ENCODE assay signal across 19 cellular contexts in the genomic region with DNA sequence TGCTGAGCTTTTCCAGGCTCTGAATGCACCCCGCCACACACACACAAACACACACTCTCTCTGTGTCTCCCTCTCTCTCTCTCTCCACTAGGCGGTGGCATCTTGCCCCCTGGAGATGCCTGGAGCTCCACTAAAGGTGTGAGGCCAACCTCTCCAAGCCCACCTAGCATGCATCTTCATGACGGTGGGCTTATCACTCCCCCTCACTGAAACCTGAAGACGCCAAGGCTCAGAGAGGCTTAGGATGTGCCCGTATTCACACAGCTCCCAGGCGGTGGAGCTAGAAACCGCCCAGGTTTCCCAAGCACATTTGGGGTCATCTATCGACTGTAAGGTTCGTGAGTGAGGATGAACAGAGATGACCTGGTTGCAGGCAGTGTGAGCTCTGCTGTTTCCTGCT. TPM values are rescaled to one million over a fixed set of nuclear protein-coding genes. Genes with fewer than 3 reads are reported as not detected.
DNase-seq lines count a peak whose midpoint lies in the region; ATAC-seq, FAIRE-seq and TF ChIP-seq lines count a peak whose summit lies in the region.
"Had no signal": no experiment of that assay in that cellular context is flagged by ENCODE, and none has a peak within 500 bp of the region (broad histone marks: within the 10 kb centered on the region; RNA-seq: fewer than 3 reads in every experiment).

No MANE protein-coding gene starts in this region.

- no peaks in the 10 kb centered on the region for H3K36me3 Mint-ChIP-seq in Caco-2 (ENCODE audit: insufficient read depth, unreplicated experiment)
- no peaks in the 10 kb centered on the region for H3K36me3 Mint-ChIP-seq in natural killer cell
- H3K36me3 Mint-ChIP-seq: CD14-positive monocyte; CD8-positive, alpha-beta T cell had no signal

- TF ChIP-seq RAD21 in A549 (conservative IDR thresholded peaks at IDR 0.05 in 1 of 2, IDR thresholded peaks at IDR 0.05 in 1 of 2) (no peak), H1 (IDR thresholded peaks at IDR 0.05 in 1 of 2, conservative IDR thresholded peaks at IDR 0.05 in 1 of 2; ENCODE audit: low read depth in 2 of 2, low read length in 2 of 2) (no peak)

- DNase-seq in A549 (ENCODE audit: low read depth in 1 of 2, low spot score in 1 of 2) (no peak), Caco-2 (no peak), H1 (ENCODE audit: low read depth in 1 of 2, low spot score in 2 of 2) (peak in 1 of 2 experiments; percentile 38), natural killer cell (no peak), SIG-M5 (lab: John Stamatoyannopoulos, UW) (no peak), heart right ventricle (no peak)
- no peak for DNase-seq in activated naive CD4-positive, alpha-beta T cell treated with Interleukin-2 at 50 U/mL for 16 hours
- DNase-seq: CD8-positive, alpha-beta T cell; COR-L47; DND-41; GF-D8 had no signal

- H3K9ac ChIP-seq in H1 (replicated peaks in 1 of 4; ENCODE audit: extremely low read depth in 1 of 4, low read depth in 3 of 4, low read length in 3 of 4): no peak overlapping the region

- H3K27ac Mint-ChIP-seq in Caco-2 (ENCODE audit: unreplicated experiment) (peak overlapping the region; percentile 30), natural killer cell (no peak overlapping the region)
- H3K27ac Mint-ChIP-seq: CD14-positive monocyte; CD8-positive, alpha-beta T cell had no signal

- TF ChIP-seq CTCF in A549 (IDR thresholded peaks at IDR 0.05) (no peak), Caco-2 (IDR thresholded peaks at IDR 0.05; ENCODE audit: insufficient read depth in 1 of 2, low read depth in 1 of 2, low read length in 1 of 2, severe bottlenecking in 1 of 2, unreplicated experiment in 1 of 2) (no peak), H1 (IDR thresholded peaks at IDR 0.05; ENCODE audit: control extremely low read depth in 1 of 3, insufficient read depth in 1 of 3, low read depth in 1 of 3, low read length in 3 of 3) (peak in 1 of 3 experiments; percentile 11; a peak in 1 of 4 replicates), natural killer cell (IDR thresholded peaks at IDR 0.05) (no peak), heart right ventricle (IDR thresholded peaks at IDR 0.05) (no peak)

- no peak overlapping the region for H2AFZ ChIP-seq in H1 (ENCODE audit: low read length)

- POLR2A ChIA-PET in A549 (lab: Yijun Ruan, JAX) (no interaction called here), Caco-2 (lab: Charles Lee) (no interaction called here), H1 (lab: Charles Lee; ENCODE audit: partially characterized antibody) (no interaction called here)

- H3K4me1 ChIP-seq in A549 (peaks cover 53% of the 10 kb centered on the region), Caco-2 (peaks cover 52% of the 10 kb centered on the region), H1 (replicated peaks in 1 of 4; ENCODE audit: control insufficient read depth in 3 of 4, insufficient read depth in 4 of 4, low read length in 3 of 4) (peaks cover 0 to 14% (median 6%) of the 10 kb centered on the region in 4 experiments; a peak in 5 of 7 replicates), heart right ventricle (no peaks in the 10 kb centered on the region)

- H3K27me3 Mint-ChIP-seq in Caco-2 (ENCODE audit: insufficient read depth, unreplicated experiment): peaks cover 3% of the 10 kb centered on the region
- peaks cover 0 to 3% of the 10 kb centered on the region in 2 donors for H3K27me3 Mint-ChIP-seq in natural killer cell (ENCODE audit: low read depth in 2 of 2)

- no peak overlapping the region for H3K4ac ChIP-seq in H1 (replicated peaks; ENCODE audit: insufficient read length, low read depth, low read length)

- H3K18ac ChIP-seq in H1 (ENCODE audit: extremely low read depth, low read length): no peak overlapping the region

- no peaks in the 10 kb centered on the region for H4K20me1 ChIP-seq in H1 (replicated peaks in 1 of 2; ENCODE audit: control insufficient read depth in 1 of 2, insufficient read depth in 2 of 2, low read length in 2 of 2)

- no peak overlapping the region for H4K5ac ChIP-seq in H1 (ENCODE audit: insufficient read length, low read depth, low read length)

- no peak overlapping the region for H2BK5ac ChIP-seq in H1 (ENCODE audit: low read depth, low read length)

- H4K8ac ChIP-seq in H1 (ENCODE audit: extremely low read depth, insufficient read depth, low read length): no peak overlapping the region

- no peak overlapping the region for H3K23ac ChIP-seq in H1 (ENCODE audit: insufficient read length)

- H3K4me3 ChIP-seq in A549: no peak overlapping the region
- H3K4me3 ChIP-seq in Caco-2 (ENCODE audit: low read depth, low read length): no peak overlapping the region
- no peak overlapping the region for H3K4me3 ChIP-seq in H1 (ENCODE audit: extremely low read depth in 1 of 4, insufficient read depth in 2 of 4, low read depth in 3 of 4, low read length in 4 of 4)
- H3K4me3 ChIP-seq in heart right ventricle: no peak overlapping the region

- no peaks in the 10 kb centered on the region; the same call in 1 of the 2 replicates for H3K23me2 ChIP-seq in H1 (ENCODE audit: low read depth, low read length)

- H3K9me3 ChIP-seq in A549 (no peaks in the 10 kb centered on the region), Caco-2 (no peaks in the 10 kb centered on the region), H1 (ENCODE audit: insufficient read depth in 2 of 2, low read depth in 1 of 2, low read length in 1 of 2) (peaks cover 3 to 4% of the 10 kb centered on the region in 2 experiments; a peak in 2 of 4 replicates), heart right ventricle (peaks cover 0 to 25% (median 0%) of the 10 kb centered on the region in 11 donors)

- no peak overlapping the region for H2BK12ac ChIP-seq in H1 (ENCODE audit: low read depth, low read length)

- H3K27me3 ChIP-seq in Caco-2 (replicated peaks; ENCODE audit: control insufficient read depth, insufficient read depth, low read length) (no peaks in the 10 kb centered on the region), H1 (replicated peaks in 1 of 4; ENCODE audit: control insufficient read depth in 3 of 4, extremely low read depth in 1 of 4, insufficient read depth in 3 of 4, low read length in 3 of 4) (no peaks in the 10 kb centered on the region; a peak in 1 of 7 replicates), heart right ventricle (peaks cover 0 to 35% (median 17%) of the 10 kb centered on the region in 7 donors)

- 0 out of 2 replicates have a peak overlapping the region, but pooled peaks have one; percentile 36 for H2BK15ac ChIP-seq in H1 (ENCODE audit: low read length)

- H3K4me3 Mint-ChIP-seq in Caco-2 (ENCODE audit: unreplicated experiment) (no peak overlapping the region), natural killer cell (peak overlapping the region; percentile 37)
- H3K4me3 Mint-ChIP-seq: CD14-positive monocyte; CD8-positive, alpha-beta T cell had no signal

- TF ChIP-seq POLR2A in A549 (IDR thresholded peaks at IDR 0.05; ENCODE audit: low read length): no peak
- TF ChIP-seq POLR2A in H1 (IDR thresholded peaks at IDR 0.05; ENCODE audit: control extremely low read depth in 1 of 2, low read depth in 2 of 2, low read length in 2 of 2): no peak

- FAIRE-seq in A549 (lab: Jason Lieb, UNC): no peak
- FAIRE-seq in H1 (lab: Jason Lieb, UNC): no peak
- FAIRE-seq: A204.1, GM19239, H54, HTR-8/SVneo had no signal

- H3K9me3 Mint-ChIP-seq in Caco-2 (ENCODE audit: unreplicated experiment) (peaks cover 17% of the 10 kb centered on the region), natural killer cell (peaks cover 0 to 3% of the 10 kb centered on the region in 2 donors)

- H3K56ac ChIP-seq in H1 (replicated peaks; ENCODE audit: insufficient read length, low read depth, low read length): no peak overlapping the region

- intact Hi-C loops in Caco-2 (cut with micrococcal nuclease; ENCODE audit: unreplicated experiment): no loop called here
- intact Hi-C loops in natural killer cell (cut with micrococcal nuclease): no loop called here
- intact Hi-C loops in heart right ventricle (cut with DNase I): no loop called here

- no peak overlapping the region for H4K91ac ChIP-seq in H1 (replicated peaks; ENCODE audit: insufficient read length, low read length)

- 0 out of 2 replicates have a peak overlapping the region, but pooled peaks have one; percentile 55 for H2BK20ac ChIP-seq in H1 (ENCODE audit: low read length)

- H2BK120ac ChIP-seq in H1 (replicated peaks; ENCODE audit: low read depth, low read length): no peak overlapping the region

- no peak for TF ChIP-seq EP300 in A549 (IDR thresholded peaks at IDR 0.05)
- TF ChIP-seq EP300 in H1 (IDR thresholded peaks at IDR 0.05; ENCODE audit: borderline replicate concordance in 1 of 2, low read depth in 2 of 2, low read length in 2 of 2): no peak

- H3K4me1 Mint-ChIP-seq in Caco-2 (ENCODE audit: low read depth, unreplicated experiment) (peaks cover 6% of the 10 kb centered on the region), natural killer cell (peaks cover 28 to 59% of the 10 kb centered on the region in 2 donors)

- H3K4me2 ChIP-seq in A549: peak overlapping the region; percentile 77; the same call in 1 of the 3 replicates
- no peak overlapping the region for H3K4me2 ChIP-seq in H1 (ENCODE audit: insufficient read depth in 1 of 2, low read depth in 2 of 2, low read length in 2 of 2)

- WGBS in A549 (ENCODE audit: missing lambda C conversion rate): 90% methylated on average over 9 of the region's 9 CpGs
- 78% methylated on average over 9 of the region's 9 CpGs; no CpG with 5 or more reads in 1 of the 2 experiments for WGBS in H1 (ENCODE audit: extremely low coverage in 1 of 2, insufficient coverage in 1 of 2, insufficient read length in 1 of 2, insufficient replicate concordance in 2 of 2, low coverage in 1 of 2, low lambda C conversion rate in 2 of 2, missing lambda C conversion rate in 1 of 2), 2 experiments
- 67 to 68% methylated on average over 9 of the region's 9 CpGs for WGBS in heart right ventricle, 2 donors

- H3K27ac ChIP-seq in A549 (peak overlapping the region; percentile 77 to 87; a peak in 5 of 6 replicates), H1 (ENCODE audit: low read depth, low read length) (no peak overlapping the region), heart right ventricle (no peak overlapping the region)

- no peaks in the 10 kb centered on the region for H3K79me1 ChIP-seq in H1 (ENCODE audit: low read depth, low read length)

- H3K14ac ChIP-seq in H1 (ENCODE audit: insufficient read length): no peak overlapping the region

- no peaks in the 10 kb centered on the region; the same call in 1 of the 2 replicates for H3K36me3 ChIP-seq in Caco-2 (ENCODE audit: control insufficient read depth, insufficient read depth, low read length)
- no peaks in the 10 kb centered on the region for H3K36me3 ChIP-seq in H1 (ENCODE audit: control insufficient read depth in 2 of 4, insufficient read depth in 4 of 4, low read length in 3 of 4)
- no peaks in the 10 kb centered on the region for H3K36me3 ChIP-seq in heart right ventricle

- ATAC-seq in A549 (no peak), natural killer cell (no peak), GM21447 (IDR thresholded peaks at IDR 0.05; ENCODE audit: unreplicated experiment) (no peak), heart right ventricle (no peak)
- ATAC-seq: CD8-positive, alpha-beta T cell had no signal

- no TSS peak for BruUV-seq in Caco-2 (replicated peaks; lab: Mats Ljungman, UMichigan)

- CTCF ChIA-PET in A549 (lab: Yijun Ruan, JAX) (interaction anchor here (1.2 to 1.6 kb wide), 4 partner anchors 9 to 101 kb away, joined by 3 to 5 read pairs (median 3); no protein-coding TSS in a partner anchor), Caco-2 (lab: Charles Lee) (no interaction called here), H1 (lab: Charles Lee; ENCODE audit: partially characterized antibody) (interaction anchor here (0.8 to 2.2 kb wide), 7 partner anchors 10 to 384 kb away, joined by 3 to 5 read pairs (median 3); no protein-coding TSS in a partner anchor)

- no peak overlapping the region for H2AK5ac ChIP-seq in H1 (ENCODE audit: low read depth, low read length)

- no peaks in the 10 kb centered on the region for H3K79me2 ChIP-seq in H1 (ENCODE audit: control insufficient read depth in 1 of 2, insufficient read depth in 2 of 2, low read length in 2 of 2)

RNA-seq across cellular contexts. Expression of gene BCL11B, which starts 42.6 kb away (rescaled TPM):
- polyA plus RNA-seq in A549 (2011; rRNA removed) (0.43 and 0.44 TPM in 2 replicates), A549 (2017; fragmentation: RNase III; extraction: RNeasy Plus Mini Kit Qiagen cat#74134 plus additional on column Dnase treatment) (0.31 to 0.49 TPM (median 0.42 TPM) in 3 replicates), H1 (2011; rRNA removed) (0.63 and 0.80 TPM in 2 replicates), heart right ventricle (under 1 TPM in 1 of 2 donors, not detected in 1; 0.03 TPM)
- 0.11 and 0.19 TPM in 2 replicates for polyA plus RNA-seq in A549 (2012; cell fraction: cytosol; rRNA removed)
- polyA plus RNA-seq in A549 (2012; cell fraction: nucleus; rRNA removed): 0.32 and 0.49 TPM in 2 replicates
- 0.87 and 0.97 TPM in 2 replicates for polyA minus RNA-seq in A549 (2011; rRNA and poly(A)+ RNA removed)
- total RNA-seq in Caco-2 (2022) (0.05 TPM in 1 of 2 replicates, not detected in the other), natural killer cell (10 to 100 TPM; 43.5 to 61.5 (median 56.2) TPM), heart right ventricle (1 to 10 TPM in 1 of 10 donors, under 1 TPM in 8, not detected in 1; 0.05 to 1.9 (median 0.13) TPM)
- 5.9 TPM in 2 replicates for total RNA-seq in H1 (2021; fragmentation: NEBNext Ultra II Directional; extraction: Animal tissue kit (Norgen Biotek cat#: 25700))
- 0.85 TPM for polyA plus RNA-seq in H1 (2011; cell fraction: cytosol; rRNA removed)
- 1.5 TPM for polyA plus RNA-seq in H1 (2011; cell fraction: nucleus; rRNA removed)
- 1.1 to 2.2 TPM (median 1.2 TPM) in 4 replicates for polyA plus RNA-seq in H1 (2012, experiment 1 of 2)
- polyA plus RNA-seq in H1 (2012, experiment 2 of 2): 0.22 TPM
- 2.1 TPM for polyA plus RNA-seq in H1 (2013, experiment 1 of 2)
- 2.1 TPM for polyA plus RNA-seq in H1 (2013, experiment 2 of 2)
- 1.7 and 1.9 TPM in 2 replicates for polyA minus RNA-seq in H1 (2011; rRNA and poly(A)+ RNA removed)
- polyA minus RNA-seq in H1 (2011; cell fraction: cytosol; rRNA and poly(A)+ RNA removed): 3.2 TPM
- 4.1 TPM for polyA minus RNA-seq in H1 (2011; cell fraction: nucleus; rRNA and poly(A)+ RNA removed)
- polyA plus RNA-seq: AG04450, BJ, CD14-positive monocyte had no signal

Comparison
In these comparisons a context has a peak if more than half of its experiments do, and no peak if none do; other contexts are left out.
1. H3K27ac ChIP-seq: peak in A549 (2 of 2); none in H1 (single experiment) and heart right ventricle (0 of 10).